ENCODE assay signal across 1 cellular context in the genomic region with DNA sequence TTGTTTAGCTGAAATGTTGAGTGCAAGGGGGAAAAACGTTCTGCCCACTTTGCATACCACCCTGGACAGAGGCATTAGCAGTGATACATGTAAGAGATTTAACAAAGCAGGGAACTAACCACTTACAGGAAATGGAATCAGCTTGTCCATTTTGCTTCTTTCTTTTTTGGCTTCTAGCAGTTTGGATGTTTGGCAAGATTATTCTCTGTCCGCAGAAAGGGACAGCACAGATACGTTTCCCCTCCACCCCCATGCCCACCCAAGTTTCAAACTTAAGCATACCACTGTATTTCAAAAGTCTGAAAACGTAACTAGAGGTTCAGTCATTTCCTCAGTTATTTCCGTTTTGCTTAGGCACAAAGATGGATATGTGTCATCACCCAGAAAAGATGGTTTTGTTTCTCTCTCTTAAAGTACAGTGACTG.
A peak's percentile ranks its signal among the peaks of the same experiment; 100 is the strongest.
TF ChIP-seq lines count a peak whose summit lies in the region.

No MANE protein-coding gene starts in this region.

TF ChIP-seq in GM12878, 131 proteins besides CTCF, POLR2A, EP300 and RAD21 (continued from another document and continues in another):
- TF ChIP-seq, protein P1, sequence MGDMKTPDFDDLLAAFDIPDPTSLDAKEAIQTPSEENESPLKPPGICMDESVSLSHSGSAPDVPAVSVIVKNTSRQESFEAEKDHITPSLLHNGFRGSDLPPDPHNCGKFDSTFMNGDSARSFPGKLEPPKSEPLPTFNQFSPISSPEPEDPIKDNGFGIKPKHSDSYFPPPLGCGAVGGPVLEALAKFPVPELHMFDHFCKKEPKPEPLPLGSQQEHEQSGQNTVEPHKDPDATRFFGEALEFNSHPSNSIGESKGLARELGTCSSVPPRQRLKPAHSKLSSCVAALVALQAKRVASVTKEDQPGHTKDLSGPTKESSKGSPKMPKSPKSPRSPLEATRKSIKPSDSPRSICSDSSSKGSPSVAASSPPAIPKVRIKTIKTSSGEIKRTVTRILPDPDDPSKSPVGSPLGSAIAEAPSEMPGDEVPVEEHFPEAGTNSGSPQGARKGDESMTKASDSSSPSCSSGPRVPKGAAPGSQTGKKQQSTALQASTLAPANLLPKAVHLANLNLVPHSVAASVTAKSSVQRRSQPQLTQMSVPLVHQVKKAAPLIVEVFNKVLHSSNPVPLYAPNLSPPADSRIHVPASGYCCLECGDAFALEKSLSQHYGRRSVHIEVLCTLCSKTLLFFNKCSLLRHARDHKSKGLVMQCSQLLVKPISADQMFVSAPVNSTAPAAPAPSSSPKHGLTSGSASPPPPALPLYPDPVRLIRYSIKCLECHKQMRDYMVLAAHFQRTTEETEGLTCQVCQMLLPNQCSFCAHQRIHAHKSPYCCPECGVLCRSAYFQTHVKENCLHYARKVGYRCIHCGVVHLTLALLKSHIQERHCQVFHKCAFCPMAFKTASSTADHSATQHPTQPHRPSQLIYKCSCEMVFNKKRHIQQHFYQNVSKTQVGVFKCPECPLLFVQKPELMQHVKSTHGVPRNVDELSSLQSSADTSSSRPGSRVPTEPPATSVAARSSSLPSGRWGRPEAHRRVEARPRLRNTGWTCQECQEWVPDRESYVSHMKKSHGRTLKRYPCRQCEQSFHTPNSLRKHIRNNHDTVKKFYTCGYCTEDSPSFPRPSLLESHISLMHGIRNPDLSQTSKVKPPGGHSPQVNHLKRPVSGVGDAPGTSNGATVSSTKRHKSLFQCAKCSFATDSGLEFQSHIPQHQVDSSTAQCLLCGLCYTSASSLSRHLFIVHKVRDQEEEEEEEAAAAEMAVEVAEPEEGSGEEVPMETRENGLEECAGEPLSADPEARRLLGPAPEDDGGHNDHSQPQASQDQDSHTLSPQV (IDR thresholded peaks at IDR 0.05), result no peak
- TF ChIP-seq NFYA (IDR thresholded peaks at IDR 0.05; ENCODE audit: borderline replicate concordance, low read depth, low read length) (no peak), HCFC1 (IDR thresholded peaks at IDR 0.05; ENCODE audit: low read length) (no peak), GABPA (IDR thresholded peaks at IDR 0.05; ENCODE audit: low read depth) (0 out of 2 replicates have a peak, but pooled peaks have one; percentile 13), CREB1 (IDR thresholded peaks at IDR 0.05; ENCODE audit: low read depth) (0 out of 2 replicates have a peak, but pooled peaks have one; percentile 16), BACH1 (IDR thresholded peaks at IDR 0.05; ENCODE audit: borderline replicate concordance) (no peak), ASH2L (IDR thresholded peaks at IDR 0.05; ENCODE audit: borderline replicate concordance, low read depth) (no peak), MXI1 (IDR thresholded peaks at IDR 0.05; ENCODE audit: low read depth, low read length) (no peak), ETV6 (conservative IDR thresholded peaks at IDR 0.05 in 1 of 2, IDR thresholded peaks at IDR 0.05 in 1 of 2; ENCODE audit: borderline replicate concordance in 1 of 2, low read depth in 1 of 2) (peak in 1 of 2 experiments; percentile 99; a peak in 2 of 4 replicates), ZSCAN29 (IDR thresholded peaks at IDR 0.05) (no peak), EGR1 (IDR thresholded peaks at IDR 0.05; ENCODE audit: borderline replicate concordance in 1 of 2, low read depth in 2 of 2, low read length in 2 of 2) (peak in 1 of 2 experiments; percentile 57; a peak in 1 of 3 replicates), SRF (IDR thresholded peaks at IDR 0.05; ENCODE audit: low read depth in 2 of 2, low read length in 2 of 2) (no peak), NFXL1 (IDR thresholded peaks at IDR 0.05; ENCODE audit: borderline replicate concordance) (no peak), MTA3 (IDR thresholded peaks at IDR 0.05; ENCODE audit: borderline replicate concordance, low read length) (peak; percentile 80; the same call in 1 of the 2 replicates), CREM (IDR thresholded peaks at IDR 0.05; ENCODE audit: low read depth) (peak; percentile 73; the same call in 1 of the 2 replicates), LARP7 (IDR thresholded peaks at IDR 0.05) (no peak), YBX1 (IDR thresholded peaks at IDR 0.05) (no peak), NFIC (IDR thresholded peaks at IDR 0.05; ENCODE audit: low read depth, low read length) (peak; percentile 89), EED (IDR thresholded peaks at IDR 0.05; ENCODE audit: low read depth) (peak; percentile 67), ZNF274 (IDR thresholded peaks at IDR 0.05; ENCODE audit: insufficient read depth, insufficient read length) (no peak), TCF3 (IDR thresholded peaks at IDR 0.05; ENCODE audit: borderline replicate concordance, insufficient read depth, low read depth, low read length) (no peak), FOXM1 (IDR thresholded peaks at IDR 0.05; ENCODE audit: low read depth, low read length) (peak; percentile 81; the same call in 1 of the 2 replicates), TBL1XR1 (IDR thresholded peaks at IDR 0.05; ENCODE audit: low read depth, low read length) (no peak), RAD51 (IDR thresholded peaks at IDR 0.05) (no peak), JUNB (IDR thresholded peaks at IDR 0.05) (peak; percentile 90), MEF2A (IDR thresholded peaks at IDR 0.05; ENCODE audit: insufficient read depth, low read depth, low read length) (0 out of 2 replicates have a peak, but pooled peaks have one; percentile 43), RELA (IDR thresholded peaks at IDR 0.05; ENCODE audit: borderline replicate concordance, partially characterized antibody) (no peak), MYC (IDR thresholded peaks at IDR 0.05; ENCODE audit: insufficient read depth, insufficient read length, insufficient replicate concordance, low read length, severe bottlenecking) (no peak), PML (IDR thresholded peaks at IDR 0.05; ENCODE audit: low read length) (0 out of 2 replicates have a peak, but pooled peaks have one; percentile 47), IRF4 (IDR thresholded peaks at IDR 0.05; ENCODE audit: low read depth, low read length) (peak; percentile 26; the same call in 1 of the 2 replicates), ZBED1 (IDR thresholded peaks at IDR 0.05; ENCODE audit: borderline replicate concordance) (0 out of 2 replicates have a peak, but pooled peaks have one; percentile 29)
- TF ChIP-seq, protein P2, sequence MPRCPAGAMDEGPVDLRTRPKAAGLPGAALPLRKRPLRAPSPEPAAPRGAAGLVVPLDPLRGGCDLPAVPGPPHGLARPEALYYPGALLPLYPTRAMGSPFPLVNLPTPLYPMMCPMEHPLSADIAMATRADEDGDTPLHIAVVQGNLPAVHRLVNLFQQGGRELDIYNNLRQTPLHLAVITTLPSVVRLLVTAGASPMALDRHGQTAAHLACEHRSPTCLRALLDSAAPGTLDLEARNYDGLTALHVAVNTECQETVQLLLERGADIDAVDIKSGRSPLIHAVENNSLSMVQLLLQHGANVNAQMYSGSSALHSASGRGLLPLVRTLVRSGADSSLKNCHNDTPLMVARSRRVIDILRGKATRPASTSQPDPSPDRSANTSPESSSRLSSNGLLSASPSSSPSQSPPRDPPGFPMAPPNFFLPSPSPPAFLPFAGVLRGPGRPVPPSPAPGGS (IDR thresholded peaks at IDR 0.05; ENCODE audit: borderline replicate concordance, insufficient read depth, low read depth, low read length, poor library complexity, severe bottlenecking), result no peak
- TF ChIP-seq, protein P3, sequence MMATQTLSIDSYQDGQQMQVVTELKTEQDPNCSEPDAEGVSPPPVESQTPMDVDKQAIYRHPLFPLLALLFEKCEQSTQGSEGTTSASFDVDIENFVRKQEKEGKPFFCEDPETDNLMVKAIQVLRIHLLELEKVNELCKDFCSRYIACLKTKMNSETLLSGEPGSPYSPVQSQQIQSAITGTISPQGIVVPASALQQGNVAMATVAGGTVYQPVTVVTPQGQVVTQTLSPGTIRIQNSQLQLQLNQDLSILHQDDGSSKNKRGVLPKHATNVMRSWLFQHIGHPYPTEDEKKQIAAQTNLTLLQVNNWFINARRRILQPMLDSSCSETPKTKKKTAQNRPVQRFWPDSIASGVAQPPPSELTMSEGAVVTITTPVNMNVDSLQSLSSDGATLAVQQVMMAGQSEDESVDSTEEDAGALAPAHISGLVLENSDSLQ (IDR thresholded peaks at IDR 0.05), result no peak
- TF ChIP-seq, protein P4, sequence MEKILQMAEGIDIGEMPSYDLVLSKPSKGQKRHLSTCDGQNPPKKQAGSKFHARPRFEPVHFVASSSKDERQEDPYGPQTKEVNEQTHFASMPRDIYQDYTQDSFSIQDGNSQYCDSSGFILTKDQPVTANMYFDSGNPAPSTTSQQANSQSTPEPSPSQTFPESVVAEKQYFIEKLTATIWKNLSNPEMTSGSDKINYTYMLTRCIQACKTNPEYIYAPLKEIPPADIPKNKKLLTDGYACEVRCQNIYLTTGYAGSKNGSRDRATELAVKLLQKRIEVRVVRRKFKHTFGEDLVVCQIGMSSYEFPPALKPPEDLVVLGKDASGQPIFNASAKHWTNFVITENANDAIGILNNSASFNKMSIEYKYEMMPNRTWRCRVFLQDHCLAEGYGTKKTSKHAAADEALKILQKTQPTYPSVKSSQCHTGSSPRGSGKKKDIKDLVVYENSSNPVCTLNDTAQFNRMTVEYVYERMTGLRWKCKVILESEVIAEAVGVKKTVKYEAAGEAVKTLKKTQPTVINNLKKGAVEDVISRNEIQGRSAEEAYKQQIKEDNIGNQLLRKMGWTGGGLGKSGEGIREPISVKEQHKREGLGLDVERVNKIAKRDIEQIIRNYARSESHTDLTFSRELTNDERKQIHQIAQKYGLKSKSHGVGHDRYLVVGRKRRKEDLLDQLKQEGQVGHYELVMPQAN (conservative IDR thresholded peaks at IDR 0.05), result no peak
- TF ChIP-seq, protein P5, sequence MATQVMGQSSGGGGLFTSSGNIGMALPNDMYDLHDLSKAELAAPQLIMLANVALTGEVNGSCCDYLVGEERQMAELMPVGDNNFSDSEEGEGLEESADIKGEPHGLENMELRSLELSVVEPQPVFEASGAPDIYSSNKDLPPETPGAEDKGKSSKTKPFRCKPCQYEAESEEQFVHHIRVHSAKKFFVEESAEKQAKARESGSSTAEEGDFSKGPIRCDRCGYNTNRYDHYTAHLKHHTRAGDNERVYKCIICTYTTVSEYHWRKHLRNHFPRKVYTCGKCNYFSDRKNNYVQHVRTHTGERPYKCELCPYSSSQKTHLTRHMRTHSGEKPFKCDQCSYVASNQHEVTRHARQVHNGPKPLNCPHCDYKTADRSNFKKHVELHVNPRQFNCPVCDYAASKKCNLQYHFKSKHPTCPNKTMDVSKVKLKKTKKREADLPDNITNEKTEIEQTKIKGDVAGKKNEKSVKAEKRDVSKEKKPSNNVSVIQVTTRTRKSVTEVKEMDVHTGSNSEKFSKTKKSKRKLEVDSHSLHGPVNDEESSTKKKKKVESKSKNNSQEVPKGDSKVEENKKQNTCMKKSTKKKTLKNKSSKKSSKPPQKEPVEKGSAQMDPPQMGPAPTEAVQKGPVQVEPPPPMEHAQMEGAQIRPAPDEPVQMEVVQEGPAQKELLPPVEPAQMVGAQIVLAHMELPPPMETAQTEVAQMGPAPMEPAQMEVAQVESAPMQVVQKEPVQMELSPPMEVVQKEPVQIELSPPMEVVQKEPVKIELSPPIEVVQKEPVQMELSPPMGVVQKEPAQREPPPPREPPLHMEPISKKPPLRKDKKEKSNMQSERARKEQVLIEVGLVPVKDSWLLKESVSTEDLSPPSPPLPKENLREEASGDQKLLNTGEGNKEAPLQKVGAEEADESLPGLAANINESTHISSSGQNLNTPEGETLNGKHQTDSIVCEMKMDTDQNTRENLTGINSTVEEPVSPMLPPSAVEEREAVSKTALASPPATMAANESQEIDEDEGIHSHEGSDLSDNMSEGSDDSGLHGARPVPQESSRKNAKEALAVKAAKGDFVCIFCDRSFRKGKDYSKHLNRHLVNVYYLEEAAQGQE (IDR thresholded peaks at IDR 0.05; ENCODE audit: low read depth, low read length), result 0 out of 2 replicates have a peak, but pooled peaks have one; percentile 58
- TF ChIP-seq, protein P6, sequence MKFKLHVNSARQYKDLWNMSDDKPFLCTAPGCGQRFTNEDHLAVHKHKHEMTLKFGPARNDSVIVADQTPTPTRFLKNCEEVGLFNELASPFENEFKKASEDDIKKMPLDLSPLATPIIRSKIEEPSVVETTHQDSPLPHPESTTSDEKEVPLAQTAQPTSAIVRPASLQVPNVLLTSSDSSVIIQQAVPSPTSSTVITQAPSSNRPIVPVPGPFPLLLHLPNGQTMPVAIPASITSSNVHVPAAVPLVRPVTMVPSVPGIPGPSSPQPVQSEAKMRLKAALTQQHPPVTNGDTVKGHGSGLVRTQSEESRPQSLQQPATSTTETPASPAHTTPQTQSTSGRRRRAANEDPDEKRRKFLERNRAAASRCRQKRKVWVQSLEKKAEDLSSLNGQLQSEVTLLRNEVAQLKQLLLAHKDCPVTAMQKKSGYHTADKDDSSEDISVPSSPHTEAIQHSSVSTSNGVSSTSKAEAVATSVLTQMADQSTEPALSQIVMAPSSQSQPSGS (IDR thresholded peaks at IDR 0.05; ENCODE audit: low read length), result 0 out of 2 replicates have a peak, but pooled peaks have one; percentile 36
- TF ChIP-seq, protein P7, sequence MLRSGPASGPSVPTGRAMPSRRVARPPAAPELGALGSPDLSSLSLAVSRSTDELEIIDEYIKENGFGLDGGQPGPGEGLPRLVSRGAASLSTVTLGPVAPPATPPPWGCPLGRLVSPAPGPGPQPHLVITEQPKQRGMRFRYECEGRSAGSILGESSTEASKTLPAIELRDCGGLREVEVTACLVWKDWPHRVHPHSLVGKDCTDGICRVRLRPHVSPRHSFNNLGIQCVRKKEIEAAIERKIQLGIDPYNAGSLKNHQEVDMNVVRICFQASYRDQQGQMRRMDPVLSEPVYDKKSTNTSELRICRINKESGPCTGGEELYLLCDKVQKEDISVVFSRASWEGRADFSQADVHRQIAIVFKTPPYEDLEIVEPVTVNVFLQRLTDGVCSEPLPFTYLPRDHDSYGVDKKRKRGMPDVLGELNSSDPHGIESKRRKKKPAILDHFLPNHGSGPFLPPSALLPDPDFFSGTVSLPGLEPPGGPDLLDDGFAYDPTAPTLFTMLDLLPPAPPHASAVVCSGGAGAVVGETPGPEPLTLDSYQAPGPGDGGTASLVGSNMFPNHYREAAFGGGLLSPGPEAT (IDR thresholded peaks at IDR 0.05; ENCODE audit: low read depth), result no peak
- TF ChIP-seq, protein P8, sequence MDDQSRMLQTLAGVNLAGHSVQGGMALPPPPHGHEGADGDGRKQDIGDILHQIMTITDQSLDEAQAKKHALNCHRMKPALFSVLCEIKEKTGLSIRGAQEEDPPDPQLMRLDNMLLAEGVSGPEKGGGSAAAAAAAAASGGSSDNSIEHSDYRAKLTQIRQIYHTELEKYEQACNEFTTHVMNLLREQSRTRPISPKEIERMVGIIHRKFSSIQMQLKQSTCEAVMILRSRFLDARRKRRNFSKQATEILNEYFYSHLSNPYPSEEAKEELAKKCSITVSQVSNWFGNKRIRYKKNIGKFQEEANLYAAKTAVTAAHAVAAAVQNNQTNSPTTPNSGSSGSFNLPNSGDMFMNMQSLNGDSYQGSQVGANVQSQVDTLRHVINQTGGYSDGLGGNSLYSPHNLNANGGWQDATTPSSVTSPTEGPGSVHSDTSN (IDR thresholded peaks at IDR 0.05; ENCODE audit: insufficient replicate concordance, low read depth, low read length), result no peak
